In genomic region chr18:42336139-42336538, GRCh38 we compare ENCODE assay signal across 29 cellular contexts.
"Had no signal": no experiment of that assay in that cellular context is flagged by ENCODE, and none has a peak within 500 bp of the region (broad histone marks: within the 10 kb centered on the region; RNA-seq: fewer than 3 reads in every experiment).

No MANE protein-coding gene starts in this region.

- H3K27me3 ChIP-seq: stomach, suprapubic skin, testis, thyroid gland, tibial artery, tibial nerve, transverse colon, upper lobe of left lung, upper lobe of right lung, uterus, vagina had no signal

- H3K27ac ChIP-seq: stomach, suprapubic skin, testis, thoracic aorta, thyroid gland, tibial artery, tibial nerve, transverse colon, upper lobe of left lung, upper lobe of right lung, uterus, vagina had no signal

- H3K9me3 ChIP-seq: suprapubic skin, testis, thoracic aorta, thyroid gland, tibial artery, transverse colon, upper lobe of right lung, uterus, vagina had no signal

- H3K4me3 Mint-ChIP-seq: stimulated activated effector memory CD8-positive, alpha-beta T cell treated with anti-CD3 and anti-CD28 coated beads, Interleukin-12 subunit alpha, Interleukin-12 subunit beta, amount 100 ng/mL, for 72 hours; stimulated activated memory B cell treated with anti-CD40 and anti-IgM and Interleukin-4, amounts not matched to agents 10 μg/mL and 1 μg/mL and 100 μg/mL, for 72 hours; stimulated activated naive B cell treated with anti-CD40 and anti-IgM and Interleukin-4, amounts not matched to agents 10 μg/mL and 1 μg/mL and 100 μg/mL, for 72 hours; stimulated activated naive CD8-positive, alpha-beta T cell treated with anti-CD3 and anti-CD28 coated beads, Interleukin-15, amount 100 ng/mL, for 72 hours; stimulated activated naive CD8-positive, alpha-beta T cell treated with anti-CD3 and anti-CD28 coated beads, Interleukin-15, Interleukin-2, amounts not matched to agents 100 ng/mL and 50 ng/mL, for 24 hours; type B pancreatic cell had no signal

- H3K4me1 Mint-ChIP-seq: stimulated activated effector memory CD8-positive, alpha-beta T cell treated with anti-CD3 and anti-CD28 coated beads, Interleukin-12 subunit alpha, Interleukin-12 subunit beta, amount 100 ng/mL, for 72 hours; stimulated activated memory B cell treated with anti-CD40 and anti-IgM and Interleukin-4, amounts not matched to agents 10 μg/mL and 1 μg/mL and 100 μg/mL, for 72 hours; stimulated activated naive B cell treated with anti-CD40 and anti-IgM and Interleukin-4, amounts not matched to agents 10 μg/mL and 1 μg/mL and 100 μg/mL, for 72 hours; stimulated activated naive CD8-positive, alpha-beta T cell treated with anti-CD3 and anti-CD28 coated beads, Interleukin-15, amount 100 ng/mL, for 72 hours had no signal

- H3K27me3 Mint-ChIP-seq: stimulated activated memory B cell treated with anti-CD40 and anti-IgM and Interleukin-4, amounts not matched to agents 10 μg/mL and 1 μg/mL and 100 μg/mL, for 72 hours; stimulated activated naive B cell treated with anti-CD40 and anti-IgM and Interleukin-4, amounts not matched to agents 10 μg/mL and 1 μg/mL and 100 μg/mL, for 72 hours; stimulated activated naive CD8-positive, alpha-beta T cell treated with anti-CD3 and anti-CD28 coated beads, Interleukin-15, amount 100 ng/mL, for 72 hours; stimulated activated naive CD8-positive, alpha-beta T cell treated with anti-CD3 and anti-CD28 coated beads, Interleukin-15, Interleukin-2, amounts not matched to agents 100 ng/mL and 50 ng/mL, for 24 hours had no signal

- H3K27ac Mint-ChIP-seq: stimulated activated effector memory CD8-positive, alpha-beta T cell treated with anti-CD3 and anti-CD28 coated beads, Interleukin-12 subunit alpha, Interleukin-12 subunit beta, amount 100 ng/mL, for 72 hours; stimulated activated memory B cell treated with anti-CD40 and anti-IgM and Interleukin-4, amounts not matched to agents 10 μg/mL and 1 μg/mL and 100 μg/mL, for 72 hours; stimulated activated naive B cell treated with anti-CD40 and anti-IgM and Interleukin-4, amounts not matched to agents 10 μg/mL and 1 μg/mL and 100 μg/mL, for 72 hours; stimulated activated naive CD8-positive, alpha-beta T cell treated with anti-CD3 and anti-CD28 coated beads, Interleukin-15, amount 100 ng/mL, for 72 hours; stimulated activated naive CD8-positive, alpha-beta T cell treated with anti-CD3 and anti-CD28 coated beads, Interleukin-15, Interleukin-2, amounts not matched to agents 100 ng/mL and 50 ng/mL, for 24 hours; type B pancreatic cell had no signal

- H3K36me3 ChIP-seq: stomach, suprapubic skin, thoracic aorta, thyroid gland, tibial artery, tibial nerve, transverse colon, upper lobe of left lung, upper lobe of right lung, uterus, vagina had no signal

- DNase-seq: stimulated activated CD4-positive, alpha-beta T cell treated with anti-CD3 and anti-CD28 coated beads, Interleukin-2, amount 100 ng/mL, for 48 hours; stimulated activated CD4-positive, alpha-beta T cell treated with anti-CD3 and anti-CD28 coated beads, Interleukin-4, amount 100 ng/mL, for 1 hour; stimulated activated CD4-positive, alpha-beta T cell treated with anti-CD3 and anti-CD28 coated beads, Interleukin-4, amount 100 ng/mL, for 24 hours; stimulated activated CD4-positive, alpha-beta T cell treated with anti-CD3 and anti-CD28 coated beads, Interleukin-4, amount 100 ng/mL, for 4 hours; stimulated activated CD8-positive, alpha-beta memory T cell treated with anti-CD3 and anti-CD28 coated beads, Interleukin-4, amount 100 ng/mL, for 48 hours; stimulated activated naive B cell treated with anti-CD40 and anti-IgM and Interleukin-4, amounts not matched to agents 10 μg/mL and 1 μg/mL and 100 μg/mL, for 72 hours; stimulated activated naive CD4-positive, alpha-beta T cell; stimulated activated naive CD4-positive, alpha-beta T cell treated with Interleukin-2 at 50 U/mL for 16 hours; stimulated activated naive CD8-positive, alpha-beta T cell treated with anti-CD3 and anti-CD28 coated beads, Interleukin-15, amount 100 ng/mL, for 72 hours; stimulated activated naive CD8-positive, alpha-beta T cell treated with anti-CD3 and anti-CD28 coated beads, Interleukin-15, Interleukin-2, amounts not matched to agents 100 U/mL and 50 U/mL, for 24 hours; stomach; substantia nigra; testis; thyroid gland; tibial artery; transverse colon; trophoblast cell; upper lobe of right lung; uterus had no signal

- FAIRE-seq: urothelium cell line had no signal

- H3K4me1 ChIP-seq: stomach, suprapubic skin, testis, thyroid gland, tibial artery, tibial nerve, transverse colon, upper lobe of left lung, upper lobe of right lung, uterus, vagina had no signal

- H3K36me3 Mint-ChIP-seq: stimulated activated effector memory CD8-positive, alpha-beta T cell treated with anti-CD3 and anti-CD28 coated beads, Interleukin-12 subunit alpha, Interleukin-12 subunit beta, amount 100 ng/mL, for 72 hours; stimulated activated memory B cell treated with anti-CD40 and anti-IgM and Interleukin-4, amounts not matched to agents 10 μg/mL and 1 μg/mL and 100 μg/mL, for 72 hours; stimulated activated naive B cell treated with anti-CD40 and anti-IgM and Interleukin-4, amounts not matched to agents 10 μg/mL and 1 μg/mL and 100 μg/mL, for 72 hours had no signal

- ATAC-seq: stimulated activated effector memory CD8-positive, alpha-beta T cell treated with anti-CD3 and anti-CD28 coated beads, Interleukin-12 subunit alpha, Interleukin-12 subunit beta, amount 100 ng/mL, for 72 hours; stimulated activated memory B cell treated with anti-CD40 and anti-IgM and Interleukin-4, amounts not matched to agents 10 μg/mL and 1 μg/mL and 100 μg/mL, for 72 hours; stimulated activated naive B cell treated with anti-CD40 and anti-IgM and Interleukin-4, amounts not matched to agents 10 μg/mL and 1 μg/mL and 100 μg/mL, for 72 hours; stimulated activated naive CD8-positive, alpha-beta T cell treated with anti-CD3 and anti-CD28 coated beads, Interleukin-15, amount 100 ng/mL, for 72 hours; stimulated activated naive CD8-positive, alpha-beta T cell treated with anti-CD3 and anti-CD28 coated beads, Interleukin-15, Interleukin-2, amounts not matched to agents 100 U/mL and 50 U/mL, for 24 hours; upper lobe of right lung had no signal

- H3K4me3 ChIP-seq: stomach, suprapubic skin, testis, thoracic aorta, thyroid gland, tibial artery, tibial nerve, transverse colon, upper lobe of left lung, upper lobe of right lung, uterus, vagina had no signal
